In the genomic region with DNA sequence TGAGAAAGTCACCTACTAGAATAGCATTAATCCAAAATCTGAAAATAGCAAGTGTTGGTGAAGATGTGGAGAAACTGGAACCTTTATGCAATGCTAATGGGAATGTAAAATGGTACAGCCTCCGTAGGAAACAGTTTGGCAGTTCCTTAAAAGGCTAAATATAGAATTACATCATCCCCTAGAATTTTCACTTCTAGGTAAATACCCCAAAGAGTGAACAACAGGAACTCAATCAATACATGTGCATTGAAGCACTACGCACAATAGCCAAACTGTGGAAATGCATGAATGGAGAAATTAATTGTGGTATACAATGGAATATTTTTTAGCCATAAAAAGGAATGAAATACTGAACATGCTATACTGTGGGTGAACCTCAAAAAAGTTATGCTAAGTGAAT, we compare ENCODE assay signal across 1 cellular context.
TF ChIP-seq lines count a peak whose summit lies in the region.

No MANE protein-coding gene starts in this region.

TF ChIP-seq in GM12878, 131 proteins besides CTCF, POLR2A, EP300 and RAD21 (continued from another document):
- TF ChIP-seq ZBTB4 (CRISPR knock-in tag; IDR thresholded peaks at IDR 0.05) (no peak), MTA3 (IDR thresholded peaks at IDR 0.05; ENCODE audit: borderline replicate concordance, low read length) (no peak), RCOR1 (conservative IDR thresholded peaks at IDR 0.05; ENCODE audit: low read depth, low read length) (no peak), ZNF274 (IDR thresholded peaks at IDR 0.05; ENCODE audit: insufficient read depth, insufficient read length) (no peak), MEF2A (IDR thresholded peaks at IDR 0.05; ENCODE audit: insufficient read depth, low read depth, low read length) (peak; percentile 70; the same call in 1 of the 2 replicates), NFYA (IDR thresholded peaks at IDR 0.05; ENCODE audit: borderline replicate concordance, low read depth, low read length) (no peak), SP1 (IDR thresholded peaks at IDR 0.05; ENCODE audit: low read depth, low read length) (no peak), ATF2 (IDR thresholded peaks at IDR 0.05; ENCODE audit: low read length) (peak; percentile 34; the same call in 1 of the 2 replicates), ZBTB40 (IDR thresholded peaks at IDR 0.05; ENCODE audit: borderline replicate concordance) (no peak), CUX1 (IDR thresholded peaks at IDR 0.05; ENCODE audit: insufficient replicate concordance, low read depth, low read length) (no peak), SREBF1 (IDR thresholded peaks at IDR 0.05; ENCODE audit: low read length) (no peak), SPI1 (IDR thresholded peaks at IDR 0.05; ENCODE audit: borderline replicate concordance, insufficient read depth, low read depth, low read length) (0 out of 2 replicates have a peak, but pooled peaks have one; percentile 36), BMI1 (IDR thresholded peaks at IDR 0.05; ENCODE audit: borderline replicate concordance) (no peak), EGR1 (IDR thresholded peaks at IDR 0.05; ENCODE audit: borderline replicate concordance in 1 of 2, low read depth in 2 of 2, low read length in 2 of 2) (no peak), IRF3 (IDR thresholded peaks at IDR 0.05) (no peak)
- TF ChIP-seq, protein P1, sequence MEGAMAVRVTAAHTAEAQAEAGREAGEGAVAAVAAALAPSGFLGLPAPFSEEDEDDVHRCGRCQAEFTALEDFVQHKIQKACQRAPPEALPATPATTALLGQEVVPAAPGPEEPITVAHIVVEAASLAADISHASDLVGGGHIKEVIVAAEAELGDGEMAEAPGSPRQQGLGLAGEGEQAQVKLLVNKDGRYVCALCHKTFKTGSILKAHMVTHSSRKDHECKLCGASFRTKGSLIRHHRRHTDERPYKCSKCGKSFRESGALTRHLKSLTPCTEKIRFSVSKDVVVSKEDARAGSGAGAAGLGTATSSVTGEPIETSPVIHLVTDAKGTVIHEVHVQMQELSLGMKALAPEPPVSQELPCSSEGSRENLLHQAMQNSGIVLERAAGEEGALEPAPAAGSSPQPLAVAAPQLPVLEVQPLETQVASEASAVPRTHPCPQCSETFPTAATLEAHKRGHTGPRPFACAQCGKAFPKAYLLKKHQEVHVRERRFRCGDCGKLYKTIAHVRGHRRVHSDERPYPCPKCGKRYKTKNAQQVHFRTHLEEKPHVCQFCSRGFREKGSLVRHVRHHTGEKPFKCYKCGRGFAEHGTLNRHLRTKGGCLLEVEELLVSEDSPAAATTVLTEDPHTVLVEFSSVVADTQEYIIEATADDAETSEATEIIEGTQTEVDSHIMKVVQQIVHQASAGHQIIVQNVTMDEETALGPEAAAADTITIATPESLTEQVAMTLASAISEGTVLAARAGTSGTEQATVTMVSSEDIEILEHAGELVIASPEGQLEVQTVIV (IDR thresholded peaks at IDR 0.05; ENCODE audit: borderline replicate concordance, partially characterized antibody): no peak
